In the genomic region with DNA sequence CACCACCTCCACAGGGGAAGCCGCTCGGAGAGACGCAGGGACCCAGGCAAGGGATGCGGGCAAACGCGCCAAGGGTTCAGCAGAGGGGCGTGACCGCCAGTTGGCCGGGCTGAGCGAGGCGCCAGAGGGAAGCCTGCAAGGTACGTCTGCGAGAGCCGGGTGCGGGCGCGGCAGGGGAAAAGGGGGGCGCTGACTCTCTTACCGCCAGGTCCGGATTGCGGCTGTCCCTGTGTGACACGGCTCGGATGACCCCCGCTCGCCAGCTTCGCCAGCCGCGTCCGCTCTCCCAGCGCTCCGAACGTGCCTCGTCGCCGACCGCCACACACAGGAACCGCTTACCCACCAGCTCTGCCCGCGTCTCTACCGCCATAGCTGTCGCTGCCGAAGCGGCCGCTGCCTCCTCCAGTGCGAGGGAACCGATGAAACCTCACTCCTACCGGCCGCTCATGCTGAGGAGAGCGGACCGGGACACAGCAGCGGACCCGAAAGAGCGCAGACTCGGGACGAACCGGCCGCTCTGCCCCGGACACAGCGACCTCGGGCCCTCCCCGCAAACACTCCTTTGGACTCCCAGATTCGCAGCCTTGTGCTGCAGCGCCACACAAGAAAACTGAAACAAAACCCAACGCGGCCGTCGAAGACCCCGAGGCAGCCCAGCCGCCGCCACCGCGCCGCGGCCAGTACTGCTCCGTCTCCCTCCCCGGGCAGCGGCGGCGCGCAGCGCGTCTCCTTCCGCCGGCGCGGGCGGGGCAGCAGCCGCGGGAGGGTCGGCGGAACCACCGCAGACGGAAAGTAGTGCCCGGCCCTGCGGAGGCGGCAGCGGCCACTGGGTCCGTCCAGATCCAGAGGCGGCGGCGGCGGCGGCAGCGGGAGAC, we compare ENCODE assay signal across 8 cellular contexts. TPM values are rescaled to one million over a fixed set of nuclear protein-coding genes. Genes with fewer than 3 reads are reported as not detected.
A peak's percentile ranks its signal among the peaks of the same experiment; 100 is the strongest.
DNase-seq lines count a peak whose midpoint lies in the region; ATAC-seq and TF ChIP-seq lines count a peak whose summit lies in the region.

JMJD1C (minus strand) TSS at position 685 of the 875 bp plus-strand sequence; CDS start at position 370, 315 bp downstream.

- H3K9me2 ChIP-seq in PC-9 (ENCODE audit: insufficient read depth) = no peaks in the 10 kb centered on the region

- peaks cover 44% of the 10 kb centered on the region for H3K4me1 Mint-ChIP-seq in Caco-2 (ENCODE audit: low read depth, unreplicated experiment)
- peaks cover 30% of the 10 kb centered on the region for H3K4me1 Mint-ChIP-seq in stimulated activated memory B cell treated with anti-CD40 and anti-IgM and Interleukin-4, amounts not matched to agents 10 μg/mL and 1 μg/mL and 100 μg/mL, for 72 hours

- no peaks in the 10 kb centered on the region for H3K9me3 Mint-ChIP-seq in Caco-2 (ENCODE audit: unreplicated experiment)
- no peaks in the 10 kb centered on the region for H3K9me3 Mint-ChIP-seq in stimulated activated memory B cell treated with anti-CD40 and anti-IgM and Interleukin-4, amounts not matched to agents 10 μg/mL and 1 μg/mL and 100 μg/mL, for 72 hours

- H3K4me1 ChIP-seq in Caco-2 = 0 out of 2 replicates have a peak, but pooled peaks cover 11% of the 10 kb centered on the region
- peaks cover 23% of the 10 kb centered on the region for H3K4me1 ChIP-seq in PC-9 (replicated peaks; ENCODE audit: insufficient read depth)
- peaks cover 13 to 30% (median 26%) of the 10 kb centered on the region in 4 donors for H3K4me1 ChIP-seq in esophagus muscularis mucosa
- peaks cover 8% of the 10 kb centered on the region in 2 donors for H3K4me1 ChIP-seq in muscle layer of duodenum (ENCODE audit: control insufficient read depth in 1 of 2, insufficient read depth in 2 of 2, low read length in 2 of 2)

- no peak for TF ChIP-seq EP300 in esophagus muscularis mucosa (IDR thresholded peaks at IDR 0.05)

- H3F3A ChIP-seq in PC-9 (ENCODE audit: insufficient read depth, low read depth) = peaks cover 16% of the 10 kb centered on the region; the same call in 1 of the 2 replicates

- H3K27ac ChIP-seq in PC-9 (peak within 1 kb of the TSS; percentile 33), esophagus muscularis mucosa (replicated peaks in 1 of 4) (peak within 1 kb of the TSS; percentile 88 to 94 (median 91)), muscle layer of duodenum (ENCODE audit: low read length) (peak within 1 kb of the TSS; percentile 70)

- POLR2A ChIA-PET in Caco-2 (lab: Charles Lee) (no interaction called here), PC-9 (lab: Charles Lee; ENCODE audit: unreplicated experiment) (interaction anchor here (0.6 to 0.7 kb wide), 3 partner anchors 8 to 50 kb away, joined by 3 read pairs; no protein-coding TSS in a partner anchor)

- BruUV-seq in Caco-2 (replicated peaks; lab: Mats Ljungman, UMichigan) (no TSS peak), PC-9 (replicated peaks; lab: Mats Ljungman, UMichigan) (no TSS peak)

- no peaks in the 10 kb centered on the region for H3K27me3 ChIP-seq in Caco-2 (replicated peaks; ENCODE audit: control insufficient read depth, insufficient read depth, low read length)
- no peaks in the 10 kb centered on the region for H3K27me3 ChIP-seq in PC-9 (ENCODE audit: insufficient read depth, low read depth)
- no peaks in the 10 kb centered on the region for H3K27me3 ChIP-seq in esophagus muscularis mucosa
- H3K27me3 ChIP-seq in muscle layer of duodenum (ENCODE audit: low read depth, low read length) = no peaks in the 10 kb centered on the region

- H3K4me3 ChIP-seq in Caco-2 (ENCODE audit: low read depth, low read length) = peak within 1 kb of the TSS; percentile 96
- H3K4me3 ChIP-seq in PC-9 = peak within 1 kb of the TSS; percentile 94
- peak within 1 kb of the TSS; percentile 74 to 86 (median 83) for H3K4me3 ChIP-seq in esophagus muscularis mucosa
- peak within 1 kb of the TSS; percentile 79 to 91 for H3K4me3 ChIP-seq in muscle layer of duodenum (ENCODE audit: low read depth in 1 of 2, low read length in 2 of 2)

- intact Hi-C loops in Caco-2 (cut with micrococcal nuclease; ENCODE audit: unreplicated experiment) (loop anchor here (1.0 to 5.0 kb wide), 7 partner anchors 57 to 298 kb away; no protein-coding TSS in a partner anchor), PC-9 (cut with micrococcal nuclease; ENCODE audit: unreplicated experiment) (loop anchor here (1.0 to 5.0 kb wide), 5 partner anchors 49 to 249 kb away; no protein-coding TSS in a partner anchor), esophagus muscularis mucosa (cut with DNase I) (loop anchor here (5.0 kb wide), 5 partner anchors 52 to 298 kb away; no protein-coding TSS in a partner anchor)

- CTCF ChIA-PET in Caco-2 (lab: Charles Lee) (interaction anchor here (1.5 to 1.9 kb wide), 2 partner anchors 164 to 253 kb away, joined by 3 to 7 read pairs; no protein-coding TSS in a partner anchor), PC-9 (lab: Charles Lee) (interaction anchor here (0.6 kb wide), 1 partner anchor 201 kb away, joined by 3 read pairs; no protein-coding TSS in a partner anchor)

- ATAC-seq in GM19397 (IDR thresholded peaks at IDR 0.05; ENCODE audit: unreplicated experiment) = peak; percentile 77
- peak; percentile 49 for ATAC-seq in HG03565 (IDR thresholded peaks at IDR 0.05; ENCODE audit: unreplicated experiment)
- peak; percentile 90 for ATAC-seq in stimulated activated memory B cell treated with anti-CD40 and anti-IgM and Interleukin-4, amounts not matched to agents 10 μg/mL and 1 μg/mL and 100 μg/mL, for 72 hours

- 1% methylated on average over 16 of the region's 104 CpGs for WGBS in esophagus muscularis mucosa

- peak within 1 kb of the TSS; percentile 100 for H3K27ac Mint-ChIP-seq in Caco-2 (ENCODE audit: unreplicated experiment)
- H3K27ac Mint-ChIP-seq in stimulated activated memory B cell treated with anti-CD40 and anti-IgM and Interleukin-4, amounts not matched to agents 10 μg/mL and 1 μg/mL and 100 μg/mL, for 72 hours = peak within 1 kb of the TSS; percentile 97

- peak within 1 kb of the TSS; percentile 98 for H2AFZ ChIP-seq in PC-9

- H3K9me3 ChIP-seq in Caco-2 (no peaks in the 10 kb centered on the region), PC-9 (ENCODE audit: insufficient read depth, low read depth) (no peaks in the 10 kb centered on the region), esophagus muscularis mucosa (no peaks in the 10 kb centered on the region), muscle layer of duodenum (ENCODE audit: control insufficient read depth in 1 of 2, low read length in 2 of 2) (no peaks in the 10 kb centered on the region)

- peak in 1 of 2 experiments; percentile 6 for TF ChIP-seq CTCF in Caco-2 (IDR thresholded peaks at IDR 0.05; ENCODE audit: insufficient read depth in 1 of 2, low read depth in 1 of 2, low read length in 1 of 2, severe bottlenecking in 1 of 2, unreplicated experiment in 1 of 2)
- TF ChIP-seq CTCF in PC-9 (conservative IDR thresholded peaks at IDR 0.05) = no peak
- TF ChIP-seq CTCF in esophagus muscularis mucosa (IDR thresholded peaks at IDR 0.05) = no peak

- H3K36me3 ChIP-seq in Caco-2 (ENCODE audit: control insufficient read depth, insufficient read depth, low read length) (no peaks in the 10 kb centered on the region), PC-9 (ENCODE audit: low read depth) (no peaks in the 10 kb centered on the region), esophagus muscularis mucosa (no peaks in the 10 kb centered on the region), muscle layer of duodenum (ENCODE audit: control insufficient read depth in 1 of 2, insufficient read depth in 2 of 2, low read length in 2 of 2) (no peaks in the 10 kb centered on the region)

- H4K20me1 ChIP-seq in PC-9 (ENCODE audit: insufficient read depth) = 0 out of 2 replicates have a peak, but pooled peaks cover 4% of the 10 kb centered on the region

- no peaks in the 10 kb centered on the region for H3K27me3 Mint-ChIP-seq in Caco-2 (ENCODE audit: insufficient read depth, unreplicated experiment)
- no peaks in the 10 kb centered on the region for H3K27me3 Mint-ChIP-seq in stimulated activated memory B cell treated with anti-CD40 and anti-IgM and Interleukin-4, amounts not matched to agents 10 μg/mL and 1 μg/mL and 100 μg/mL, for 72 hours

- H3K79me2 ChIP-seq in PC-9 (ENCODE audit: low read depth) = peaks cover 84% of the 10 kb centered on the region

- H3K4me3 Mint-ChIP-seq in Caco-2 (ENCODE audit: unreplicated experiment) = peak within 1 kb of the TSS; percentile 100
- peak within 1 kb of the TSS; percentile 91 for H3K4me3 Mint-ChIP-seq in stimulated activated memory B cell treated with anti-CD40 and anti-IgM and Interleukin-4, amounts not matched to agents 10 μg/mL and 1 μg/mL and 100 μg/mL, for 72 hours

- peak; percentile 89 to 95 for DNase-seq in Caco-2
- peak; percentile 65 to 80 for DNase-seq in PC-9
- peak; percentile 76 to 79 for DNase-seq in activated T-cell treated with anti-CD3 and anti-CD28 coated beads, Interleukin-2, amount 50 U/mL, for 48 hours
- DNase-seq in esophagus muscularis mucosa (ENCODE audit: extremely low spot score) = no peak

- peak; percentile 30 for TF ChIP-seq POLR2A in esophagus muscularis mucosa (IDR thresholded peaks at IDR 0.05; ENCODE audit: low read depth)

- peak within 1 kb of the TSS; percentile 87 for H3K4me2 ChIP-seq in PC-9

- peaks cover 34% of the 10 kb centered on the region for H3K36me3 Mint-ChIP-seq in Caco-2 (ENCODE audit: insufficient read depth, unreplicated experiment)
- no peaks in the 10 kb centered on the region for H3K36me3 Mint-ChIP-seq in stimulated activated memory B cell treated with anti-CD40 and anti-IgM and Interleukin-4, amounts not matched to agents 10 μg/mL and 1 μg/mL and 100 μg/mL, for 72 hours

RNA-seq across cellular contexts. Expression of gene JMJD1C, which starts in this region (rescaled TPM):
- 89.7 and 95.7 TPM in 2 replicates for total RNA-seq in Caco-2 (2022)
- total RNA-seq in PC-9 (2021) = 68.6 and 78.7 TPM in 2 replicates
- 10 to 100 TPM; 60.3 to 89.7 (median 79.8) TPM for total RNA-seq in esophagus muscularis mucosa

Comparison
In these comparisons a context has a peak if more than half of its experiments do, and no peak if none do; other contexts are left out.
1. H3K27ac ChIP-seq: peak in every context shown above with its lines; median percentile 91 in esophagus muscularis mucosa; 70 in muscle layer of duodenum; 33 in PC-9.